ENCODE assay signal across 11 cellular contexts in the genomic region with DNA sequence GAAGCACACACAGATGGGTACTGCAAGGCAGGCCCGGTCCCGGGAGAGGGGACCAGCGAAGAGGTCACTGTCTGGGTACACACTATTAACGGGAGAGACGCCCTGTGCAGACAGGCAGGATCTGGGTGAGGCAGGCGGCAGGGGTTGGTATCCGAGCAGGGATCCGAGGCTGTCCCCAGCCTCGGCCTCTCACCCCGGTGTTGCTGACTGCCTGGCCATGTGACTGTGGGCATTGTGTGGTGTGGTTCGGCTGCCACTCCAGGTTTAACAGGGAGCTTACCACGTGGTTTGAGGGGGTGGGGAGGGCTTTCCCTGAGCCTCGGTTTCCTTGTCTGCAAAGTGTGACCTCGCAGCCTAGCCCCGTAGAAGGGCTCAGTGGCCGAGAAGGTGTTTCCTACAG. TPM values are rescaled to one million over a fixed set of nuclear protein-coding genes. Genes with fewer than 3 reads are reported as not detected.
DNase-seq lines count a peak whose midpoint lies in the region; ATAC-seq and FAIRE-seq lines count a peak whose summit lies in the region.
"Had no signal": no experiment of that assay in that cellular context is flagged by ENCODE, and none has a peak within 500 bp of the region (broad histone marks: within the 10 kb centered on the region; RNA-seq: fewer than 3 reads in every experiment).

No MANE protein-coding gene starts in this region.

- WGBS in mesodermal cell (ENCODE audit: insufficient coverage in 2 of 2), 2 experiments = 92 to 96% methylated on average over 12 to 15 of the region's 16 CpGs
- 94% methylated on average over 16 of the region's 16 CpGs for WGBS in thymus

- DNase-seq in activated naive CD4-positive, alpha-beta T cell treated with anti-CD3 and anti-CD28 coated beads, Interleukin-2, amount 10 ng/mL, durations not matched to agents 7 days and 5 days = no peak
- no peak for DNase-seq in activated naive CD4-positive, alpha-beta T cell treated with anti-CD3 and anti-CD28 coated beads, Interleukin-2, amount 50 U/mL, for 16 hours
- DNase-seq in activated naive CD4-positive, alpha-beta T cell treated with anti-CD3 and anti-CD28 coated beads, Interleukin-2, amount 50 U/mL, for 72 hours (ENCODE audit: low spot score in 2 of 2) = no peak
- DNase-seq in HTR-8/SVneo (ENCODE audit: insufficient read length, low spot score) (no peak), islet precursor cell (no peak), ureter (ENCODE audit: low spot score) (no peak)
- DNase-seq: activated CD4-positive, alpha-beta T cell treated with anti-CD3 and anti-CD28 coated beads for 48 hours; NCI-H187 treated with DMSO at 0.1 percent for 48 hours had no signal

- H3K4me1 ChIP-seq in mesodermal cell (ENCODE audit: control insufficient read depth, insufficient read depth, low read length, poor library complexity, severe bottlenecking) (peaks cover 46% of the 10 kb centered on the region), thymus (ENCODE audit: control insufficient read depth, insufficient read depth, low read length) (peaks cover 16% of the 10 kb centered on the region)

- no peaks in the 10 kb centered on the region for H3K27me3 ChIP-seq in thymus (ENCODE audit: control insufficient read depth, insufficient read depth)

- H3K4me3 ChIP-seq in mesodermal cell (ENCODE audit: extremely low read depth, insufficient read depth, low read length, poor library complexity, severe bottlenecking) = no peak overlapping the region
- no peak overlapping the region for H3K4me3 ChIP-seq in thymus (ENCODE audit: low read length)

- peak overlapping the region; percentile 100 for H3K27ac Mint-ChIP-seq in activated naive CD4-positive, alpha-beta T cell treated with anti-CD3 and anti-CD28 coated beads, Interleukin-2, amount 10 ng/mL, durations not matched to agents 7 days and 5 days
- peak overlapping the region; percentile 99 to 100 for H3K27ac Mint-ChIP-seq in activated naive CD4-positive, alpha-beta T cell treated with anti-CD3 and anti-CD28 coated beads, Interleukin-2, amount 50 U/mL, for 72 hours

- peaks cover 8% of the 10 kb centered on the region for H3K36me3 ChIP-seq in mesodermal cell (ENCODE audit: control insufficient read depth, insufficient read depth, low read length)
- no peaks in the 10 kb centered on the region for H3K36me3 ChIP-seq in thymus (ENCODE audit: control insufficient read depth, insufficient read depth)

- H3K36me3 Mint-ChIP-seq in activated naive CD4-positive, alpha-beta T cell treated with anti-CD3 and anti-CD28 coated beads, Interleukin-2, amount 10 ng/mL, durations not matched to agents 7 days and 5 days = peaks cover 26% of the 10 kb centered on the region
- H3K36me3 Mint-ChIP-seq in activated naive CD4-positive, alpha-beta T cell treated with anti-CD3 and anti-CD28 coated beads, Interleukin-2, amount 50 U/mL, for 72 hours = peaks cover 0 to 6% of the 10 kb centered on the region in 2 donors

- H3K27ac ChIP-seq in mesodermal cell (ENCODE audit: low read depth, low read length, severe bottlenecking) = peak overlapping the region; percentile 100
- H3K27ac ChIP-seq in thymus (ENCODE audit: low read depth) = peak overlapping the region; percentile 65
- H3K27ac ChIP-seq: HL-60 had no signal

- peaks cover 83% of the 10 kb centered on the region for H3K4me1 Mint-ChIP-seq in activated naive CD4-positive, alpha-beta T cell treated with anti-CD3 and anti-CD28 coated beads, Interleukin-2, amount 10 ng/mL, durations not matched to agents 7 days and 5 days

- H3K9me3 ChIP-seq in mesodermal cell (ENCODE audit: control insufficient read depth, low read length) = no peaks in the 10 kb centered on the region
- no peaks in the 10 kb centered on the region for H3K9me3 ChIP-seq in thymus (ENCODE audit: control insufficient read depth)

- H3K9me3 Mint-ChIP-seq in activated naive CD4-positive, alpha-beta T cell treated with anti-CD3 and anti-CD28 coated beads, Interleukin-2, amount 10 ng/mL, durations not matched to agents 7 days and 5 days = no peaks in the 10 kb centered on the region
- H3K9me3 Mint-ChIP-seq in activated naive CD4-positive, alpha-beta T cell treated with anti-CD3 and anti-CD28 coated beads, Interleukin-2, amount 50 U/mL, for 72 hours = no peaks in the 10 kb centered on the region

- no peak for ATAC-seq in activated naive CD4-positive, alpha-beta T cell treated with anti-CD3 and anti-CD28 coated beads, Interleukin-2, amount 50 U/mL, for 72 hours

- no peak for FAIRE-seq in HTR-8/SVneo (lab: Jason Lieb, UNC)

- CTCF ChIA-PET in activated naive CD4-positive, alpha-beta T cell treated with anti-CD3 and anti-CD28 coated beads, Interleukin-2, amount 10 ng/mL, durations not matched to agents 7 days and 5 days (lab: Charles Lee) = interaction anchor here (2.3 to 5.9 kb wide), 2 partner anchors 13 to 26 kb away, joined by 7 to 98 read pairs; no protein-coding TSS in a partner anchor

- no peak overlapping the region for H3K4me3 Mint-ChIP-seq in activated naive CD4-positive, alpha-beta T cell treated with anti-CD3 and anti-CD28 coated beads, Interleukin-2, amount 10 ng/mL, durations not matched to agents 7 days and 5 days

- no peaks in the 10 kb centered on the region for H3K27me3 Mint-ChIP-seq in activated naive CD4-positive, alpha-beta T cell treated with anti-CD3 and anti-CD28 coated beads, Interleukin-2, amount 10 ng/mL, durations not matched to agents 7 days and 5 days

RNA-seq across cellular contexts. Expression of a gene that starts 11.1 kb away (rescaled TPM):
- total RNA-seq in activated naive CD4-positive, alpha-beta T cell treated with anti-CD3 and anti-CD28 coated beads, Interleukin-2, amount 50 U/mL, for 72 hours = 10 to 100 TPM; 45.3 to 77.0 TPM
- 66.2 TPM for polyA plus RNA-seq in mesodermal cell (2013, experiment 1 of 2)
- 57.5 TPM for polyA plus RNA-seq in mesodermal cell (2013, experiment 2 of 2)
- polyA plus RNA-seq in thymus = 42.1 TPM
- total RNA-seq in ureter = 57.9 TPM

RNA-seq across cellular contexts. Expression of a gene that starts 31.5 kb away (rescaled TPM):
- 1 to 10 TPM; 3.1 to 7.3 TPM for total RNA-seq in activated naive CD4-positive, alpha-beta T cell treated with anti-CD3 and anti-CD28 coated beads, Interleukin-2, amount 50 U/mL, for 72 hours
- polyA plus RNA-seq in mesodermal cell (2013, experiment 1 of 2) = 16.3 TPM
- polyA plus RNA-seq in mesodermal cell (2013, experiment 2 of 2) = 10.2 TPM
- polyA plus RNA-seq in thymus = 5.3 TPM
- total RNA-seq in ureter = 17.2 TPM
